In genomic region chr7:124276005-124276606, GRCh38 we compare ENCODE assay signal across 8 cellular contexts.
DNase-seq lines count a peak whose midpoint lies in the region; ATAC-seq and TF ChIP-seq lines count a peak whose summit lies in the region.

No MANE protein-coding gene starts in this region.

- peak; percentile 59 for DNase-seq in D341Med (ENCODE audit: low spot score)
- peak; percentile 35 for DNase-seq in NCI-H82 treated with DMSO at 0.1 percent for 48 hours (lab: John Stamatoyannopoulos, UW; ENCODE audit: unreplicated experiment)
- peak; percentile 22 for DNase-seq in fibroblast of villous mesenchyme (ENCODE audit: low read depth)
- no peak for DNase-seq in natural killer cell
- DNase-seq in stimulated activated CD4-positive, alpha-beta T cell treated with anti-CD3 and anti-CD28 coated beads, Interleukin-12 subunit alpha, Interleukin-12 subunit beta, amount 100 ng/mL, for 4 hours = no peak
- DNase-seq in Right ventricle myocardium superior = no peak

- H3K27ac Mint-ChIP-seq in natural killer cell = no peak overlapping the region

- TF ChIP-seq CTCF in fibroblast of villous mesenchyme (IDR thresholded peaks at IDR 0.05; ENCODE audit: insufficient read depth, low read depth, low read length) (peak; percentile 63), natural killer cell (IDR thresholded peaks at IDR 0.05) (no peak)

- intact Hi-C loops in natural killer cell (cut with micrococcal nuclease) (no loop called here), Right ventricle myocardium superior (cut with DNase I) (no loop called here)

- peak; percentile 94 for ATAC-seq in GM19023 (IDR thresholded peaks at IDR 0.05; ENCODE audit: unreplicated experiment)
- peak; percentile 98 for ATAC-seq in HG03064 (IDR thresholded peaks at IDR 0.05; ENCODE audit: low read depth, unreplicated experiment)
- ATAC-seq in natural killer cell = no peak
- no peak for ATAC-seq in Right ventricle myocardium superior (ENCODE audit: poor library complexity)

- no peaks in the 10 kb centered on the region for H3K27me3 Mint-ChIP-seq in natural killer cell (ENCODE audit: low read depth in 2 of 2)

- no peaks in the 10 kb centered on the region for H3K36me3 Mint-ChIP-seq in natural killer cell

- no peak overlapping the region for H3K4me3 Mint-ChIP-seq in natural killer cell

- H3K4me3 ChIP-seq in fibroblast of villous mesenchyme (ENCODE audit: low read depth, low read length) = no peak overlapping the region

- H3K9me3 Mint-ChIP-seq in natural killer cell = peaks cover 9 to 18% of the 10 kb centered on the region in 2 donors

- no peaks in the 10 kb centered on the region for H3K4me1 Mint-ChIP-seq in natural killer cell

Comparison
In these comparisons a context has a peak if more than half of its experiments do, and no peak if none do; other contexts are left out.
1. DNase-seq: peak in D341Med (single experiment), NCI-H82 treated with DMSO at 0.1 percent for 48 hours (single experiment) and fibroblast of villous mesenchyme (single experiment); none in natural killer cell (single experiment), stimulated activated CD4-positive, alpha-beta T cell treated with anti-CD3 and anti-CD28 coated beads, Interleukin-12 subunit alpha, Interleukin-12 subunit beta, amount 100 ng/mL, for 4 hours (single experiment) and Right ventricle myocardium superior (single experiment).
2. ATAC-seq: peak in GM19023 (single experiment) and HG03064 (single experiment); none in natural killer cell (0 of 3) and Right ventricle myocardium superior (single experiment).